ENCODE assay signal across 26 cellular contexts in the genomic region with DNA sequence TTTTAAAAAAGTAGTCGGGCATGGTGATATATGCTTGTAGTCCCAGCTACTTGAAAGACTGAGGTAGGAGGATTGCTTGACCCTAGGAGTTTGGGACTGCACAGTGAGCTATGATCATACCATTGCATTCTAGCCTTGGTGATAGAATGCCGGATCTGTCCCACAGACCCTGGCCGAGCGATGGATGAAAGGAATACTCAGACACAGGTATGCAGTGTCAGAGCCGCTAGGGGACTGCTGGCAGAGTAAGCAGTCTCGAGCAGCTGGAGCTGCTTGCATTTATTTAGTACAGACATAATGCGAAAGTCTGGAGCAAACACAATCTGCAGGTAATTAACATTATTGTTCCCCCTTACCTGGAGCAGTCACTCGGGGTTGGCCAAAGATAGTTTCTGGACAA. TPM values are rescaled to one million over a fixed set of nuclear protein-coding genes. Genes with fewer than 3 reads are reported as not detected.
"Had no signal": no experiment of that assay in that cellular context is flagged by ENCODE, and none has a peak within 500 bp of the region (broad histone marks: within the 10 kb centered on the region; RNA-seq: fewer than 3 reads in every experiment).

No MANE protein-coding gene starts in this region.

- H3K4me1 Mint-ChIP-seq: activated CD4-positive, alpha-beta T cell treated with anti-CD3 and anti-CD28 coated beads, Interleukin-2, amount 10 ng/mL, durations not matched to agents 7 days and 5 days; activated naive CD4-positive, alpha-beta T cell treated with anti-CD3 and anti-CD28 coated beads, Interleukin-2, amount 10 ng/mL, durations not matched to agents 7 days and 5 days had no signal

- H3K9me3 Mint-ChIP-seq: activated B cell treated with CpG ODN at 0.5 μM for 24 hours; activated CD4-positive, alpha-beta memory T cell treated with anti-CD3 and anti-CD28 coated beads for 36 hours; activated CD4-positive, alpha-beta T cell treated with anti-CD3 and anti-CD28 coated beads, Interleukin-2, amount 10 ng/mL, durations not matched to agents 7 days and 5 days; activated naive CD4-positive, alpha-beta T cell treated with anti-CD3 and anti-CD28 coated beads, Interleukin-2, amount 10 ng/mL, durations not matched to agents 7 days and 5 days; activated naive CD8-positive, alpha-beta T cell treated with anti-CD3 and anti-CD28 coated beads for 36 hours; activated T-cell treated with anti-CD3 and anti-CD28 coated beads, Interleukin-2, amount 50 U/mL, for 72 hours; activated T-helper 2 cell treated with anti-CD3 and anti-CD28 coated beads, Interferon-gamma antibody, Interleukin-2, Interleukin-4, amounts not matched to agents 10 μg/mL and 5 μg/mL and 100 μg/mL, durations not matched to agents 14 hours and 24 hours and 36 hours; T-helper 2 cell treated with Interferon-gamma antibody and Interleukin-4, amounts not matched to agents 5 μg/mL and 100 μg/mL, for 36 hours had no signal

- H3K9me3 ChIP-seq: MG63, Peyer's patch, SJCRH30, SK-N-SH had no signal

- DNase-seq: activated B cell treated with CpG ODN at 0.5 μM for 24 hours; activated CD4-positive, alpha-beta memory T cell treated with anti-CD3 and anti-CD28 coated beads for 36 hours; activated CD4-positive, alpha-beta T cell treated with anti-CD3 and anti-CD28 coated beads, Interleukin-2, amount 10 ng/mL, durations not matched to agents 7 days and 5 days; activated gamma-delta T cell treated with Interleukin-2 at 50 U/mL for 16 hours; activated naive CD4-positive, alpha-beta T cell treated with anti-CD3 and anti-CD28 coated beads, Interleukin-2, amount 10 ng/mL, durations not matched to agents 7 days and 5 days; activated naive CD8-positive, alpha-beta T cell treated with anti-CD3 and anti-CD28 coated beads for 36 hours; activated T-cell treated with anti-CD3 and anti-CD28 coated beads, Interleukin-2, amount 50 U/mL, for 72 hours; brain microvascular endothelial cell; MG63; MV-4-11; NCI-H1092 treated with DMSO at 0.1 percent for 48 hours; NCI-H1436 treated with DMSO at 0.1 percent for 48 hours; NCI-H2029; NCI-H345; NCI-H510A; NCI-H526 treated with DMSO at 0.1 percent for 48 hours; Peyer's patch; Right ventricle myocardium superior; SJCRH30; SK-N-SH had no signal

- H3K27ac Mint-ChIP-seq: activated B cell treated with CpG ODN at 0.5 μM for 24 hours; activated CD4-positive, alpha-beta memory T cell treated with anti-CD3 and anti-CD28 coated beads for 36 hours; activated CD4-positive, alpha-beta T cell treated with anti-CD3 and anti-CD28 coated beads, Interleukin-2, amount 10 ng/mL, durations not matched to agents 7 days and 5 days; activated naive CD4-positive, alpha-beta T cell treated with anti-CD3 and anti-CD28 coated beads, Interleukin-2, amount 10 ng/mL, durations not matched to agents 7 days and 5 days; activated naive CD8-positive, alpha-beta T cell treated with anti-CD3 and anti-CD28 coated beads for 36 hours; activated T-cell treated with anti-CD3 and anti-CD28 coated beads, Interleukin-2, amount 50 U/mL, for 72 hours; activated T-helper 2 cell treated with anti-CD3 and anti-CD28 coated beads, Interferon-gamma antibody, Interleukin-2, Interleukin-4, amounts not matched to agents 10 μg/mL and 5 μg/mL and 100 μg/mL, durations not matched to agents 14 hours and 24 hours and 36 hours; T-helper 2 cell treated with Interferon-gamma antibody and Interleukin-4, amounts not matched to agents 5 μg/mL and 100 μg/mL, for 36 hours had no signal

- H3K4me3 Mint-ChIP-seq: activated B cell treated with CpG ODN at 0.5 μM for 24 hours; activated CD4-positive, alpha-beta memory T cell treated with anti-CD3 and anti-CD28 coated beads for 36 hours; activated CD4-positive, alpha-beta T cell treated with anti-CD3 and anti-CD28 coated beads, Interleukin-2, amount 10 ng/mL, durations not matched to agents 7 days and 5 days; activated naive CD4-positive, alpha-beta T cell treated with anti-CD3 and anti-CD28 coated beads, Interleukin-2, amount 10 ng/mL, durations not matched to agents 7 days and 5 days; activated naive CD8-positive, alpha-beta T cell treated with anti-CD3 and anti-CD28 coated beads for 36 hours; activated T-cell treated with anti-CD3 and anti-CD28 coated beads, Interleukin-2, amount 50 U/mL, for 72 hours; T-helper 2 cell treated with Interferon-gamma antibody and Interleukin-4, amounts not matched to agents 5 μg/mL and 100 μg/mL, for 36 hours had no signal

- H3K36me3 Mint-ChIP-seq: activated CD4-positive, alpha-beta memory T cell treated with anti-CD3 and anti-CD28 coated beads for 36 hours; activated naive CD4-positive, alpha-beta T cell treated with anti-CD3 and anti-CD28 coated beads, Interleukin-2, amount 10 ng/mL, durations not matched to agents 7 days and 5 days; activated naive CD8-positive, alpha-beta T cell treated with anti-CD3 and anti-CD28 coated beads for 36 hours had no signal

- H3K9ac ChIP-seq: SK-N-SH had no signal

- H3K27ac ChIP-seq: brain microvascular endothelial cell, cardiac muscle cell, Peyer's patch, RWPE1, SJCRH30 had no signal

- H3K4me1 ChIP-seq: Peyer's patch, SJCRH30 had no signal

- H3K4me2 ChIP-seq: SK-N-SH had no signal

- H3K27me3 ChIP-seq: brain microvascular endothelial cell, cardiac muscle cell, MG63, Peyer's patch, SJCRH30 had no signal

- H3K27me3 Mint-ChIP-seq: activated B cell treated with CpG ODN at 0.5 μM for 24 hours; activated CD4-positive, alpha-beta memory T cell treated with anti-CD3 and anti-CD28 coated beads for 36 hours had no signal

- ATAC-seq: activated T-cell treated with anti-CD3 and anti-CD28 coated beads, Interleukin-2, amount 50 U/mL, for 72 hours had no signal

RNA-seq across cellular contexts. Expression of a gene that starts 18.6 kb away (rescaled TPM):
- total RNA-seq: activated CD4-positive, alpha-beta memory T cell treated with anti-CD3 and anti-CD28 coated beads for 36 hours; activated CD4-positive, alpha-beta T cell treated with anti-CD3 and anti-CD28 coated beads, Interleukin-2, amount 10 ng/mL, durations not matched to agents 7 days and 5 days; activated CD8-positive, alpha-beta memory T cell treated with anti-CD3 and anti-CD28 coated beads for 36 hours; activated naive CD8-positive, alpha-beta T cell treated with anti-CD3 and anti-CD28 coated beads for 36 hours; activated T-cell treated with anti-CD3 and anti-CD28 coated beads, Interleukin-2, amount 50 U/mL, for 72 hours; activated T-helper 2 cell treated with anti-CD3 and anti-CD28 coated beads, Interferon-gamma antibody, Interleukin-2, Interleukin-4, amounts not matched to agents 10 μg/mL and 5 μg/mL and 100 μg/mL, durations not matched to agents 14 hours and 24 hours and 36 hours; Right ventricle myocardium superior; SJCRH30 had no signal

RNA-seq across cellular contexts. Expression of a gene that starts 53.4 kb away (rescaled TPM):
- total RNA-seq: activated B cell treated with CpG ODN at 0.5 μM for 24 hours; activated CD4-positive, alpha-beta memory T cell treated with anti-CD3 and anti-CD28 coated beads for 36 hours; activated CD4-positive, alpha-beta T cell treated with anti-CD3 and anti-CD28 coated beads, Interleukin-2, amount 10 ng/mL, durations not matched to agents 7 days and 5 days; activated CD8-positive, alpha-beta memory T cell treated with anti-CD3 and anti-CD28 coated beads for 36 hours; activated naive CD8-positive, alpha-beta T cell treated with anti-CD3 and anti-CD28 coated beads for 36 hours; activated T-cell treated with anti-CD3 and anti-CD28 coated beads, Interleukin-2, amount 50 U/mL, for 72 hours; activated T-helper 2 cell treated with anti-CD3 and anti-CD28 coated beads, Interferon-gamma antibody, Interleukin-2, Interleukin-4, amounts not matched to agents 10 μg/mL and 5 μg/mL and 100 μg/mL, durations not matched to agents 14 hours and 24 hours and 36 hours; cardiac muscle cell; SJCRH30; T-helper 1 cell treated with Interleukin-12 subunit alpha and Interleukin-12 subunit beta and Interleukin-4 antibody, amounts not matched to agents 30 ng/mL and 1 ng/mL, for 36 hours had no signal
